ENCODE assay signal across 1 cellular context in genomic region chr9:15510789-15511575, GRCh38.
TF ChIP-seq lines count a peak whose summit lies in the region.

Gene PSIP1, minus strand, starts transcription at chr9:15510970. Its CDS starts 782 bp downstream, at chr9:15510188.

TF ChIP-seq in HepG2, 621 proteins besides CTCF, POLR2A, EP300 and RAD21 (continued from another document):
- TF ChIP-seq ATF2 (CRISPR knock-in tag; IDR thresholded peaks at IDR 0.05): peak; percentile 55; the same call in 1 of the 2 replicates
- no peak; the same call in 1 of the 2 replicates for TF ChIP-seq ZNF703 (CRISPR knock-in tag; IDR thresholded peaks at IDR 0.05; ENCODE audit: borderline replicate concordance)
- TF ChIP-seq ZFP36 (IDR thresholded peaks at IDR 0.05; ENCODE audit: borderline replicate concordance, low read depth, low read length, partially characterized antibody): no peak
- peak; percentile 38; the same call in 1 of the 2 replicates for TF ChIP-seq FOXA3 (CRISPR knock-in tag; IDR thresholded peaks at IDR 0.05)
- peak; percentile 86; the same call in 1 of the 2 replicates for TF ChIP-seq YEATS4 (CRISPR knock-in tag; IDR thresholded peaks at IDR 0.05; ENCODE audit: borderline replicate concordance)
- no peak for TF ChIP-seq ELF1 (CRISPR knock-in tag; IDR thresholded peaks at IDR 0.05)
- peak; percentile 35; the same call in 1 of the 2 replicates for TF ChIP-seq TFAP4 (IDR thresholded peaks at IDR 0.05; ENCODE audit: borderline replicate concordance, low read depth)
- TF ChIP-seq ZNF12 (CRISPR knock-in tag; IDR thresholded peaks at IDR 0.05): no peak
- no peak for TF ChIP-seq PTBP1 (IDR thresholded peaks at IDR 0.05; ENCODE audit: low read depth, low read length, poor library complexity, severe bottlenecking)
- TF ChIP-seq MXD4 (CRISPR knock-in tag; IDR thresholded peaks at IDR 0.05): peak; percentile 64; the same call in 1 of the 2 replicates
- no peak for TF ChIP-seq SUZ12 (IDR thresholded peaks at IDR 0.05; ENCODE audit: low read depth, low read length)
- TF ChIP-seq YY1 (IDR thresholded peaks at IDR 0.05; ENCODE audit: insufficient read depth, insufficient replicate concordance, low read depth, low read length): peak; percentile 28
- peak; percentile 92 for TF ChIP-seq RBFOX2 (IDR thresholded peaks at IDR 0.05; ENCODE audit: low read depth, low read length)
- 0 out of 2 replicates have a peak, but pooled peaks have one; percentile 19 for TF ChIP-seq FOXK1 (CRISPR knock-in tag; IDR thresholded peaks at IDR 0.05; ENCODE audit: borderline replicate concordance, low read depth)
- TF ChIP-seq ZMAT3 (CRISPR knock-in tag; conservative IDR thresholded peaks at IDR 0.05): 0 out of 2 replicates have a peak, but pooled peaks have one; percentile 79
- peak; percentile 80; the same call in 1 of the 2 replicates for TF ChIP-seq IRF9 (CRISPR knock-in tag; IDR thresholded peaks at IDR 0.05; ENCODE audit: borderline replicate concordance)
- TF ChIP-seq SPEN (CRISPR knock-in tag; IDR thresholded peaks at IDR 0.05; ENCODE audit: low read depth): peak; percentile 71
- peak; percentile 86; the same call in 1 of the 2 replicates for TF ChIP-seq ZNF788 (CRISPR knock-in tag; IDR thresholded peaks at IDR 0.05; ENCODE audit: borderline replicate concordance)
- TF ChIP-seq ZNF574 (CRISPR knock-in tag; IDR thresholded peaks at IDR 0.05): peak; percentile 50; the same call in 1 of the 2 replicates
- TF ChIP-seq ZNF709 (CRISPR knock-in tag; IDR thresholded peaks at IDR 0.05): peak; percentile 72
- TF ChIP-seq NPAS2 (CRISPR knock-in tag; IDR thresholded peaks at IDR 0.05; ENCODE audit: borderline replicate concordance): no peak
- peak; percentile 85; the same call in 1 of the 2 replicates for TF ChIP-seq SP4 (CRISPR knock-in tag; IDR thresholded peaks at IDR 0.05)
- no peak for TF ChIP-seq HNRNPUL1 (IDR thresholded peaks at IDR 0.05; ENCODE audit: low read depth, low read length)
- 0 out of 2 replicates have a peak, but pooled peaks have one; percentile 29 for TF ChIP-seq SOX5 (CRISPR knock-in tag; IDR thresholded peaks at IDR 0.05; ENCODE audit: borderline replicate concordance)
- peak; percentile 82 for TF ChIP-seq ZNF687 (CRISPR knock-in tag; IDR thresholded peaks at IDR 0.05)
- 0 out of 2 replicates have a peak, but pooled peaks have one; percentile 43 for TF ChIP-seq ZNF30 (CRISPR knock-in tag; IDR thresholded peaks at IDR 0.05)
- peak; percentile 85; the same call in 1 of the 2 replicates for TF ChIP-seq ZNF784 (CRISPR knock-in tag; IDR thresholded peaks at IDR 0.05; ENCODE audit: borderline replicate concordance)
- TF ChIP-seq IRF2 (CRISPR knock-in tag; IDR thresholded peaks at IDR 0.05): no peak
- TF ChIP-seq MED8 (CRISPR knock-in tag; IDR thresholded peaks at IDR 0.05; ENCODE audit: insufficient replicate concordance): peak; percentile 36
- no peak for TF ChIP-seq NFIB (CRISPR knock-in tag; IDR thresholded peaks at IDR 0.05; ENCODE audit: borderline replicate concordance)
- TF ChIP-seq ZSCAN12 (CRISPR knock-in tag; IDR thresholded peaks at IDR 0.05): no peak
- 0 out of 2 replicates have a peak, but pooled peaks have one; percentile 39 for TF ChIP-seq FOXC1 (CRISPR knock-in tag; IDR thresholded peaks at IDR 0.05; ENCODE audit: borderline replicate concordance)
- TF ChIP-seq ISX (CRISPR knock-in tag; conservative IDR thresholded peaks at IDR 0.05): peak; percentile 59; the same call in 1 of the 2 replicates
- peak; percentile 68; the same call in 1 of the 2 replicates for TF ChIP-seq GFI1 (CRISPR knock-in tag; IDR thresholded peaks at IDR 0.05; ENCODE audit: borderline replicate concordance)
- no peak for TF ChIP-seq ZBTB42 (CRISPR knock-in tag; IDR thresholded peaks at IDR 0.05)
- TF ChIP-seq ZFY (CRISPR knock-in tag; IDR thresholded peaks at IDR 0.05): peak; percentile 75
- peak; percentile 75; the same call in 1 of the 2 replicates for TF ChIP-seq ZNF704 (CRISPR knock-in tag; IDR thresholded peaks at IDR 0.05; ENCODE audit: borderline replicate concordance)
- TF ChIP-seq ERF (CRISPR knock-in tag; IDR thresholded peaks at IDR 0.05): peak; percentile 48; the same call in 1 of the 2 replicates
- TF ChIP-seq EEA1 (CRISPR knock-in tag; IDR thresholded peaks at IDR 0.05; ENCODE audit: borderline replicate concordance): peak; percentile 88; the same call in 1 of the 2 replicates
- TF ChIP-seq CBX2 (IDR thresholded peaks at IDR 0.05; ENCODE audit: low read depth, low read length): no peak
- 0 out of 2 replicates have a peak, but pooled peaks have one; percentile 54 for TF ChIP-seq CBX2 (CRISPR knock-in tag; IDR thresholded peaks at IDR 0.05; ENCODE audit: low read depth)
- TF ChIP-seq MED1 (CRISPR knock-in tag; IDR thresholded peaks at IDR 0.05): 0 out of 2 replicates have a peak, but pooled peaks have one; percentile 10
- TF ChIP-seq U2AF1 (optimal IDR thresholded peaks at IDR 0.05; ENCODE audit: low read depth, low read length): no peak
- no peak; the same call in 1 of the 2 replicates for TF ChIP-seq RNF2 (conservative IDR thresholded peaks at IDR 0.05; ENCODE audit: low read depth)
- TF ChIP-seq FOXA1 (IDR thresholded peaks at IDR 0.05): no peak
- TF ChIP-seq FOXA1 (CRISPR knock-in tag; IDR thresholded peaks at IDR 0.05): no peak
- peak; percentile 56; the same call in 1 of the 2 replicates for TF ChIP-seq ZHX1 (CRISPR knock-in tag; IDR thresholded peaks at IDR 0.05; ENCODE audit: low read depth)
- TF ChIP-seq ZNF740 (CRISPR knock-in tag; IDR thresholded peaks at IDR 0.05): 0 out of 2 replicates have a peak, but pooled peaks have one; percentile 79
